1 cellular context compared by ENCODE assay signal in genomic region chr16:10859650-10860049, GRCh38.
TF ChIP-seq lines count a peak whose summit lies in the region.

No MANE protein-coding gene starts in this region.

TF ChIP-seq in IMR-90, 13 proteins besides CTCF, POLR2A, EP300 and RAD21:
- TF ChIP-seq NFE2L2 (IDR thresholded peaks at IDR 0.05; ENCODE audit: low read depth, low read length) (no peak), MXI1 (IDR thresholded peaks at IDR 0.05; ENCODE audit: borderline replicate concordance, low read depth, low read length) (no peak), BHLHE40 (IDR thresholded peaks at IDR 0.05; ENCODE audit: low read depth, low read length) (no peak), MAFK (IDR thresholded peaks at IDR 0.05; ENCODE audit: low read depth, low read length) (no peak), CHD1 (IDR thresholded peaks at IDR 0.05; ENCODE audit: low read depth, low read length) (no peak), CEBPB (IDR thresholded peaks at IDR 0.05; ENCODE audit: low read depth, low read length) (no peak), USF2 (IDR thresholded peaks at IDR 0.05; ENCODE audit: low read depth, low read length) (no peak)
TF ChIP-seq in IMR-90: peak in this region for 0.
